ENCODE assay signal across 8 cellular contexts in genomic region chr1:66332524-66332853, GRCh38.
A peak's percentile ranks its signal among the peaks of the same experiment; 100 is the strongest.
DNase-seq lines count a peak whose midpoint lies in the region; ATAC-seq and TF ChIP-seq lines count a peak whose summit lies in the region.

No MANE protein-coding gene starts in this region.

- peak overlapping the region; percentile 74 for H3K27ac ChIP-seq in vagina

- H3K27me3 Mint-ChIP-seq in activated naive CD4-positive, alpha-beta T cell treated with anti-CD3 and anti-CD28 coated beads, Interleukin-2, amount 50 U/mL, for 24 hours: no peaks in the 10 kb centered on the region

- no peaks in the 10 kb centered on the region for H3K36me3 ChIP-seq in mucosa of descending colon (ENCODE audit: low read depth)
- no peaks in the 10 kb centered on the region for H3K36me3 ChIP-seq in vagina

- H3K4me3 Mint-ChIP-seq in activated naive CD4-positive, alpha-beta T cell treated with anti-CD3 and anti-CD28 coated beads, Interleukin-2, amount 50 U/mL, for 24 hours: peak overlapping the region; percentile 94

- CTCF ChIA-PET in HEK293T (lab: Yijun Ruan, JAX): interaction anchor here (0.6 to 2.0 kb wide), 9 partner anchors 12 to 795 kb away, joined by 3 to 8 read pairs (median 3); no protein-coding TSS in a partner anchor

- peaks cover 62% of the 10 kb centered on the region for H3K4me1 Mint-ChIP-seq in activated naive CD4-positive, alpha-beta T cell treated with anti-CD3 and anti-CD28 coated beads, Interleukin-2, amount 50 U/mL, for 24 hours

- TF ChIP-seq CTCF in choroid plexus epithelial cell (conservative IDR thresholded peaks at IDR 0.05; ENCODE audit: low read depth, low read length) (no peak), mucosa of descending colon (IDR thresholded peaks at IDR 0.05) (no peak), vagina (IDR thresholded peaks at IDR 0.05) (no peak)

- H3K4me3 ChIP-seq in choroid plexus epithelial cell (ENCODE audit: low read depth, low read length) (peak overlapping the region; percentile 63), mucosa of descending colon (peak overlapping the region; percentile 14), vagina (peak overlapping the region; percentile 52 to 55)

- POLR2A ChIA-PET in HEK293T (lab: Yijun Ruan, JAX): interaction anchor here (1.1 to 2.1 kb wide), 12 partner anchors 10 to 105 kb away, joined by 3 to 28 read pairs (median 4); no protein-coding TSS in a partner anchor

- intact Hi-C loops in mucosa of descending colon (cut with DNase I, micrococcal nuclease): loop anchor here (5.0 kb wide), 2 partner anchors 60 to 70 kb away; no protein-coding TSS in a partner anchor
- intact Hi-C loops in vagina (cut with DNase I): loop anchor here (2.0 kb wide), 1 partner anchor 62 kb away; no protein-coding TSS in a partner anchor

- H3K9me3 Mint-ChIP-seq in activated naive CD4-positive, alpha-beta T cell treated with anti-CD3 and anti-CD28 coated beads, Interleukin-2, amount 50 U/mL, for 24 hours: no peaks in the 10 kb centered on the region

- peaks cover 12% of the 10 kb centered on the region for H3K4me1 ChIP-seq in mucosa of descending colon (ENCODE audit: low read depth)
- peaks cover 16% of the 10 kb centered on the region for H3K4me1 ChIP-seq in vagina

- no peak for DNase-seq in activated naive CD4-positive, alpha-beta T cell (lab: John Stamatoyannopoulos, UW)
- DNase-seq in choroid plexus epithelial cell (ENCODE audit: low read depth) (no peak), mucosa of descending colon (no peak), vagina (ENCODE audit: extremely low spot score in 2 of 2) (no peak), HEK293T (ENCODE audit: extremely low spot score) (no peak), NCI-H1417 treated with DMSO at 0.1 percent for 48 hours (lab: John Stamatoyannopoulos, UW) (no peak)

- peaks cover 5% of the 10 kb centered on the region for H3K36me3 Mint-ChIP-seq in activated naive CD4-positive, alpha-beta T cell treated with anti-CD3 and anti-CD28 coated beads, Interleukin-2, amount 50 U/mL, for 24 hours

- ATAC-seq in mucosa of descending colon: peak; percentile 8
- no peak for ATAC-seq in GM21786 (IDR thresholded peaks at IDR 0.05; ENCODE audit: unreplicated experiment)

- no peaks in the 10 kb centered on the region for H3K27me3 ChIP-seq in vagina

- no peak for TF ChIP-seq POLR2A in vagina (IDR thresholded peaks at IDR 0.05)

- peak overlapping the region; percentile 94 for H3K27ac Mint-ChIP-seq in activated naive CD4-positive, alpha-beta T cell treated with anti-CD3 and anti-CD28 coated beads, Interleukin-2, amount 50 U/mL, for 24 hours

- no peaks in the 10 kb centered on the region for H3K9me3 ChIP-seq in mucosa of descending colon
- H3K9me3 ChIP-seq in vagina: no peaks in the 10 kb centered on the region

TF ChIP-seq in HEK293T, 16 proteins besides CTCF, POLR2A, EP300 and RAD21:
- TF ChIP-seq CTBP1 (IDR thresholded peaks at IDR 0.05; ENCODE audit: borderline replicate concordance) (no peak), NFRKB (IDR thresholded peaks at IDR 0.05) (no peak), FOXA1 (IDR thresholded peaks at IDR 0.05) (no peak), L3MBTL2 (conservative IDR thresholded peaks at IDR 0.05) (no peak), PKNOX1 (IDR thresholded peaks at IDR 0.05) (no peak), TARDBP (IDR thresholded peaks at IDR 0.05) (no peak), SP1 (IDR thresholded peaks at IDR 0.05) (no peak), ARNT (IDR thresholded peaks at IDR 0.05) (no peak), BHLHE40 (IDR thresholded peaks at IDR 0.05; ENCODE audit: borderline replicate concordance) (no peak), LEF1 (IDR thresholded peaks at IDR 0.05; ENCODE audit: borderline replicate concordance) (no peak), HDGF (IDR thresholded peaks at IDR 0.05; ENCODE audit: borderline replicate concordance) (no peak), ZNF384 (IDR thresholded peaks at IDR 0.05) (no peak), FOXM1 (IDR thresholded peaks at IDR 0.05; ENCODE audit: borderline replicate concordance) (no peak)
